Comparison of ENCODE assay signal across 15 cellular contexts in the genomic region with DNA sequence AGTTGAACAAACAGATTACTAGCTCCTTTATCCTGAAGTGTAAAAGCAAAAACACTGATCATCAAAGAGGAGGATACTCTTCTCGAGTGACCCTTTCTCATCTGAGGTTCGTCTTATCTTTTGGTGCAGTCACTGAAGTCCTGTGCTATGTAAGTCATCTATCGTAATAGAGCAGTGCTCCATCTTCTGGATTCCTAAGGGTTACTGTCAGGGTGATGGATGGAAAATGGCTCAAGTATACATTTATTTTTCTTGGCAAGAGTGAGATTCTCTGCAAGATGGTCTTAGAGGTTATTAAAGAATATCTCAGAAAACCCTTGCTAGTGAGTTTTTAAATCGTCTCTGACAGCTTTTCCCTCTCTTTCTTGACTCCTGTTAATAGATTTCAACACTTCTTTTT.
"Had no signal": no experiment of that assay in that cellular context is flagged by ENCODE, and none has a peak within 500 bp of the region (broad histone marks: within the 10 kb centered on the region; RNA-seq: fewer than 3 reads in every experiment).

No MANE protein-coding gene starts in this region.

- DNase-seq: KBM-7, NCI-H1092, NCI-H1105 treated with DMSO at 0.1 percent for 48 hours, NCI-H1417 treated with DMSO at 0.1 percent for 48 hours, NCI-H146, NCI-H1694 treated with DMSO at 0.1 percent for 48 hours, NCI-H1930, NCI-H2081, NCI-H2107, NCI-H2227 treated with DMSO at 0.1 percent for 48 hours, NCI-H524, NCI-H69, NCI-H774, PC-3, SHP77 had no signal
